ENCODE assay signal across 13 cellular contexts in genomic region chr10:52486840-52487611, GRCh38.
DNase-seq lines count a peak whose midpoint lies in the region; ATAC-seq and TF ChIP-seq lines count a peak whose summit lies in the region.
"Had no signal": no experiment of that assay in that cellular context is flagged by ENCODE, and none has a peak within 500 bp of the region (broad histone marks: within the 10 kb centered on the region; RNA-seq: fewer than 3 reads in every experiment).

No MANE protein-coding gene starts in this region.

- H3K18ac ChIP-seq in neuronal stem cell (ENCODE audit: low read length): no peak overlapping the region

- no peak overlapping the region for H3K4me2 ChIP-seq in neuronal stem cell (ENCODE audit: insufficient read depth, low read length, poor library complexity, severe bottlenecking)

- H3K4me3 Mint-ChIP-seq in MCF 10A (ENCODE audit: unreplicated experiment): no peak overlapping the region
- no peak overlapping the region for H3K4me3 Mint-ChIP-seq in endothelial cell (ENCODE audit: unreplicated experiment)
- H3K4me3 Mint-ChIP-seq: T-helper 1 cell treated with Interleukin-12 subunit alpha and Interleukin-12 subunit beta and Interleukin-4 antibody, amounts not matched to agents 30 μg/mL and 1 μg/mL, for 36 hours had no signal

- WGBS in neuronal stem cell (ENCODE audit: extremely low coverage in 2 of 2, insufficient read length in 2 of 2, insufficient replicate concordance in 1 of 2), 2 donors: no CpG with 5 or more reads among the region's 1 CpG

- H3K27ac Mint-ChIP-seq in MCF 10A (ENCODE audit: low read depth, unreplicated experiment) (peak overlapping the region; percentile 88), endothelial cell (ENCODE audit: unreplicated experiment) (no peak overlapping the region)
- H3K27ac Mint-ChIP-seq: T-helper 1 cell treated with Interleukin-12 subunit alpha and Interleukin-12 subunit beta and Interleukin-4 antibody, amounts not matched to agents 30 μg/mL and 1 μg/mL, for 36 hours had no signal

- DNase-seq in MCF 10A (ENCODE audit: unreplicated experiment) (peak; percentile 66), breast epithelium (ENCODE audit: low spot score in 2 of 2) (no peak), amniotic epithelial cell (ENCODE audit: low read depth) (peak; percentile 95), hepatic stellate cell (ENCODE audit: low spot score) (peak; percentile 61), endothelial cell (ENCODE audit: low spot score) (no peak), neuronal stem cell (ENCODE audit: low spot score) (no peak)
- DNase-seq: 8988T, head of caudate nucleus, NCI-H526, stomach had no signal

- no peak overlapping the region for H3K4ac ChIP-seq in neuronal stem cell (ENCODE audit: low read length)

- no peak overlapping the region for H3K4me3 ChIP-seq in breast epithelium
- no peak overlapping the region for H3K4me3 ChIP-seq in neuronal stem cell (ENCODE audit: low read length in 2 of 2)
- H3K4me3 ChIP-seq: stomach had no signal

- H3K27me3 Mint-ChIP-seq in MCF 10A (ENCODE audit: insufficient read depth, unreplicated experiment): no peaks in the 10 kb centered on the region
- no peaks in the 10 kb centered on the region for H3K27me3 Mint-ChIP-seq in endothelial cell (ENCODE audit: unreplicated experiment)

- no peak overlapping the region for H4K8ac ChIP-seq in neuronal stem cell (ENCODE audit: low read depth, low read length)

- no peak overlapping the region for H3K14ac ChIP-seq in neuronal stem cell (ENCODE audit: low read length)

- TSS peak; percentile 83 for BruUV-seq in MCF 10A (replicated peaks; lab: Mats Ljungman, UMichigan)

- H2AK5ac ChIP-seq in neuronal stem cell (ENCODE audit: low read depth, low read length): no peak overlapping the region

- H3K9me3 Mint-ChIP-seq in MCF 10A (ENCODE audit: unreplicated experiment) (no peaks in the 10 kb centered on the region), endothelial cell (ENCODE audit: unreplicated experiment) (no peaks in the 10 kb centered on the region)
- H3K9me3 Mint-ChIP-seq: T-helper 1 cell treated with Interleukin-12 subunit alpha and Interleukin-12 subunit beta and Interleukin-4 antibody, amounts not matched to agents 30 μg/mL and 1 μg/mL, for 36 hours had no signal

- CTCF ChIA-PET in MCF 10A (lab: Yijun Ruan, JAX): interaction anchor here (0.6 to 12.6 kb wide), 24 partner anchors 12 to 271 kb away, joined by 3 to 389 read pairs (median 4); partner anchors contain the start of gene DKK1

- H2BK15ac ChIP-seq in neuronal stem cell (ENCODE audit: low read length): no peak overlapping the region

- H3K36me3 ChIP-seq in breast epithelium (no peaks in the 10 kb centered on the region), neuronal stem cell (replicated peaks in 1 of 2; ENCODE audit: control insufficient read depth in 2 of 2, insufficient read depth in 2 of 2, low read length in 2 of 2) (no peaks in the 10 kb centered on the region)
- H3K36me3 ChIP-seq: stomach had no signal

- H3K36me3 Mint-ChIP-seq in MCF 10A (ENCODE audit: insufficient read depth, unreplicated experiment) (no peaks in the 10 kb centered on the region), endothelial cell (ENCODE audit: low read depth, unreplicated experiment) (no peaks in the 10 kb centered on the region)

- intact Hi-C loops in MCF 10A (cut with micrococcal nuclease): no loop called here
- intact Hi-C loops in breast epithelium (cut with DNase I; ENCODE audit: low total_unique reads): no loop called here

- H2BK120ac ChIP-seq in neuronal stem cell (ENCODE audit: low read depth, low read length): no peak overlapping the region

- H3K9me3 ChIP-seq in breast epithelium: no peaks in the 10 kb centered on the region
- H3K9me3 ChIP-seq in neuronal stem cell (replicated peaks in 1 of 2; ENCODE audit: control insufficient read depth in 2 of 2, insufficient read depth in 1 of 2, low read depth in 1 of 2, low read length in 2 of 2): no peaks in the 10 kb centered on the region
- H3K9me3 ChIP-seq: stomach had no signal

- no peak overlapping the region for H4K91ac ChIP-seq in neuronal stem cell (ENCODE audit: low read depth, low read length, poor library complexity)

- H3K27me3 ChIP-seq in breast epithelium (no peaks in the 10 kb centered on the region), neuronal stem cell (ENCODE audit: control insufficient read depth in 3 of 3, insufficient read depth in 3 of 3, low read depth in 1 of 3, low read length in 3 of 3) (no peaks in the 10 kb centered on the region)
- H3K27me3 ChIP-seq: stomach had no signal

- H3K23ac ChIP-seq in neuronal stem cell (ENCODE audit: low read depth, low read length, poor library complexity): no peak overlapping the region

- POLR2A ChIA-PET in MCF 10A (lab: Yijun Ruan, JAX): interaction anchor here (0.7 to 6.8 kb wide), 19 partner anchors 13 to 188 kb away, joined by 3 to 86 read pairs (median 6); partner anchors contain the start of gene DKK1

- H3K4me1 Mint-ChIP-seq in MCF 10A (ENCODE audit: insufficient read depth, unreplicated experiment): peaks cover 15% of the 10 kb centered on the region
- H3K4me1 Mint-ChIP-seq in endothelial cell (ENCODE audit: unreplicated experiment): no peaks in the 10 kb centered on the region

- no peak overlapping the region for H2BK5ac ChIP-seq in neuronal stem cell (ENCODE audit: low read length)

- no peak overlapping the region for H2AFZ ChIP-seq in neuronal stem cell (ENCODE audit: low read length)

- no peak for TF ChIP-seq POLR2A in breast epithelium (IDR thresholded peaks at IDR 0.05)

- no peak overlapping the region for H2BK12ac ChIP-seq in neuronal stem cell (ENCODE audit: low read length)

- H3K4me1 ChIP-seq in breast epithelium: no peaks in the 10 kb centered on the region
- no peaks in the 10 kb centered on the region for H3K4me1 ChIP-seq in neuronal stem cell (ENCODE audit: control insufficient read depth in 2 of 2, insufficient read depth in 1 of 2, low read depth in 1 of 2, low read length in 2 of 2)
- H3K4me1 ChIP-seq: stomach had no signal

- H3K79me1 ChIP-seq in neuronal stem cell (ENCODE audit: low read depth, low read length): no peaks in the 10 kb centered on the region

- H3K27ac ChIP-seq in breast epithelium (no peak overlapping the region), neuronal stem cell (replicated peaks; ENCODE audit: low read length) (no peak overlapping the region)
- H3K27ac ChIP-seq: stomach had no signal

- no peak for TF ChIP-seq CTCF in MCF 10A (IDR thresholded peaks at IDR 0.05; ENCODE audit: unreplicated experiment)
- no peak for TF ChIP-seq CTCF in breast epithelium (IDR thresholded peaks at IDR 0.05)
- TF ChIP-seq CTCF in endothelial cell (IDR thresholded peaks at IDR 0.05; ENCODE audit: unreplicated experiment): no peak

- no peak overlapping the region for H3K9ac ChIP-seq in neuronal stem cell (ENCODE audit: low read depth, low read length, poor library complexity)

- ATAC-seq in HG03175 (IDR thresholded peaks at IDR 0.05; ENCODE audit: unreplicated experiment) (no peak), GM21423 (IDR thresholded peaks at IDR 0.05; ENCODE audit: unreplicated experiment) (no peak)

Comparison
In these comparisons a context has a peak if more than half of its experiments do, and no peak if none do; other contexts are left out.
1. DNase-seq: peak in MCF 10A (single experiment), amniotic epithelial cell (single experiment) and hepatic stellate cell (single experiment); none in breast epithelium (0 of 2), endothelial cell (single experiment) and neuronal stem cell (single experiment).